11 cellular contexts compared by ENCODE assay signal in the genomic region with DNA sequence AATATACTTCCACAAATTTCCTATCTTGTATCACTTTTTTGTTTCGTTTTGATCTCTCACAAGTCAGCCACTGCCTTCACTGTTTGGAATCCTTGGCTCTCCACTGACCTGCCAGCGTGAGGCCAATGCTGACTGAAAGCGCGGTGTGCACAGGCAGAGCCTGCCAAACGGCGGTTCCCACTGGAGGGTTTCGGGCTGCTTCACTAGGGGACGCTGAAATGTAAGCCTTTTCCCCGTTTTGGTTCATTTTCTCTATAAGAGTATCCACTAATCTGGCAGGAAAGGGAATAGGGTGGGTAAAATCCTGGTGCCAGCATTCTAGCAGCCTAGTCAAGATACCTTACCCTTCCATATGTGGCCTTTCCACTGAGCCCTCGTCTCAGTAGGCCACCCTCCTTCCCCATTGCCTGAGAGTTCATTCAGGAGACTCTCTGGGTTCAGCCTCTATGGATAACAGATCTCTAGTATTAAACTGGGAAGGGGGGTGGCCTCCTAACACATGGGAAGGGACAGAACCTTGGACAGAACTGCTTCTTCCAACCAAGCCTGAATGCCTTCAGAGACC.
DNase-seq lines count a peak whose midpoint lies in the region; ATAC-seq and TF ChIP-seq lines count a peak whose summit lies in the region.
"Had no signal": no experiment of that assay in that cellular context is flagged by ENCODE, and none has a peak within 500 bp of the region (broad histone marks: within the 10 kb centered on the region; RNA-seq: fewer than 3 reads in every experiment).

No MANE protein-coding gene starts in this region.

- H3K27ac ChIP-seq in esophagus squamous epithelium = peak overlapping the region in 3 of 4 donors; percentile 23 to 62 (median 59)
- peak overlapping the region; percentile 84 to 85 for H3K27ac ChIP-seq in prostate gland
- H3K27ac ChIP-seq: BLaER1 had no signal

- no peaks in the 10 kb centered on the region for H3K9me3 ChIP-seq in esophagus squamous epithelium
- H3K9me3 ChIP-seq in prostate gland = no peaks in the 10 kb centered on the region
- H3K9me3 ChIP-seq: BLaER1 had no signal

- 45 to 50% methylated on average over 9 to 10 of the region's 10 CpGs for WGBS in esophagus squamous epithelium, 2 donors
- 31% methylated on average over 10 of the region's 10 CpGs for WGBS in prostate gland

- H3K4me1 ChIP-seq in esophagus squamous epithelium = peaks cover 0 to 19% (median 0%) of the 10 kb centered on the region in 3 donors
- peaks cover 8% of the 10 kb centered on the region for H3K4me1 ChIP-seq in prostate gland (replicated peaks)
- H3K4me1 ChIP-seq: BLaER1 had no signal

- intact Hi-C loops in esophagus squamous epithelium (cut with DNase I) (no loop called here), prostate gland (cut with DNase I) (no loop called here)

- peak overlapping the region; percentile 4 to 24 (median 19) for H3K4me3 ChIP-seq in esophagus squamous epithelium
- peak overlapping the region; percentile 3 to 22 for H3K4me3 ChIP-seq in prostate gland
- H3K4me3 ChIP-seq: BLaER1 had no signal

- H3K27me3 ChIP-seq in esophagus squamous epithelium = no peaks in the 10 kb centered on the region
- H3K27me3 ChIP-seq in prostate gland (replicated peaks; ENCODE audit: insufficient read depth) = no peaks in the 10 kb centered on the region
- H3K27me3 ChIP-seq: BLaER1 had no signal

- TF ChIP-seq CTCF in esophagus squamous epithelium (IDR thresholded peaks at IDR 0.05) = no peak
- no peak for TF ChIP-seq CTCF in prostate gland (IDR thresholded peaks at IDR 0.05)

- TF ChIP-seq POLR2A in esophagus squamous epithelium (IDR thresholded peaks at IDR 0.05) (no peak), prostate gland (IDR thresholded peaks at IDR 0.05) (no peak)

- ATAC-seq in HG03159 (IDR thresholded peaks at IDR 0.05; ENCODE audit: unreplicated experiment) (no peak), GM21786 (IDR thresholded peaks at IDR 0.05; ENCODE audit: unreplicated experiment) (no peak)
- ATAC-seq: esophagus mucosa had no signal

- H3K36me3 ChIP-seq in esophagus squamous epithelium = peaks cover 0 to 18% (median 0%) of the 10 kb centered on the region in 3 donors
- no peaks in the 10 kb centered on the region for H3K36me3 ChIP-seq in prostate gland

- DNase-seq in DMS79 (lab: John Stamatoyannopoulos, UW) (peak; percentile 2), NCI-H510A (lab: John Stamatoyannopoulos, UW) (peak; percentile 6), esophagus squamous epithelium (lab: John Stamatoyannopoulos, UW) (no peak), prostate gland (ENCODE audit: low spot score) (peak; percentile 40)
- no peak for DNase-seq in effector CD4-positive, alpha-beta T cell
- no peak for DNase-seq in activated CD4-positive, alpha-beta T cell treated with anti-CD3 and anti-CD28 coated beads, Interleukin-2, amount 50 U/mL, for 48 hours
- DNase-seq: NCI-H2029 treated with DMSO at 0.1 percent for 48 hours had no signal

Comparison
In these comparisons a context has a peak if more than half of its experiments do, and no peak if none do; other contexts are left out.
1. DNase-seq: peak in DMS79 (single experiment), NCI-H510A (single experiment) and prostate gland (single experiment); none in esophagus squamous epithelium (single experiment), effector CD4-positive, alpha-beta T cell (single experiment) and activated CD4-positive, alpha-beta T cell treated with anti-CD3 and anti-CD28 coated beads, Interleukin-2, amount 50 U/mL, for 48 hours (0 of 2).